26 cellular contexts compared by ENCODE assay signal in the genomic region with DNA sequence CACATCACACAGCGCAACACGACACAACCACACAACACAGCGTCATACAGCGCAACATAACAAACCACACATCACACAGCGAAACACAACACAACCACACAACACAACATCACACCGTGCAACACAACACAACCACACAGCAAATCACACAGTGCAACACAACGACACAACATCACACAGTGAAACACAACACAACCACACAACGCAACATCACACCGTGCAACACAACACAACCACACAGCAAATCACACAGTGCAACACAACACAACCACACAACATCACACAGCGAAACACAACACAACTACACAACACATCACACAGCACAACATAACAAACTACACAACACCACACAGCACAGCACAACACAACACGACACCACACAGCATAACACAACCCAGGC.
"Had no signal": no experiment of that assay in that cellular context is flagged by ENCODE, and none has a peak within 500 bp of the region (broad histone marks: within the 10 kb centered on the region; RNA-seq: fewer than 3 reads in every experiment).

No MANE protein-coding gene starts in this region.

- H3K27ac ChIP-seq: breast epithelium, left ventricle myocardium inferior, parathyroid adenoma, psoas muscle, spleen, thoracic aorta, upper lobe of left lung had no signal

- H3K9ac ChIP-seq: parathyroid adenoma had no signal

- DNase-seq: activated CD4-positive, alpha-beta memory T cell treated with anti-CD3 and anti-CD28 coated beads, Interleukin-2, amount 10 ng/mL, durations not matched to agents 7 days and 5 days; activated CD4-positive, alpha-beta T cell treated with anti-CD3 and anti-CD28 coated beads for 1 hour; activated CD4-positive, alpha-beta T cell treated with anti-CD3 and anti-CD28 coated beads, Interleukin-2, amount 10 ng/mL, durations not matched to agents 7 days and 5 days; activated CD8-positive, alpha-beta memory T cell treated with anti-CD3 and anti-CD28 coated beads, Interleukin-2, amount 50 U/mL, for 48 hours; activated gamma-delta T cell treated with Interleukin-2 at 50 U/mL for 16 hours; activated T-cell treated with anti-CD3 and anti-CD28 coated beads, Interleukin-2, amount 50 U/mL, for 24 hours; effector CD8-positive, alpha-beta T cell; left ventricle myocardium inferior; mucosa of descending colon; nucleus accumbens; psoas muscle; spleen; stimulated activated naive CD4-positive, alpha-beta T cell treated with Interleukin-2 at 50 U/mL for 16 hours; T-helper 2 cell; upper lobe of left lung had no signal

- H3K4me1 ChIP-seq: breast epithelium, parathyroid adenoma, psoas muscle had no signal

- H3K9me3 ChIP-seq: breast epithelium, left ventricle myocardium inferior, mucosa of descending colon, psoas muscle, spleen, thoracic aorta, upper lobe of left lung had no signal

- H3K9me3 Mint-ChIP-seq: activated CD4-positive, alpha-beta T cell treated with anti-CD3 and anti-CD28 coated beads, Interleukin-2, amount 10 ng/mL, durations not matched to agents 7 days and 5 days; activated T-cell treated with anti-CD3 and anti-CD28 coated beads, Interleukin-2, amount 50 U/mL, for 24 hours; central memory CD8-positive, alpha-beta T cell had no signal

- H3K79me2 ChIP-seq: parathyroid adenoma had no signal

- H2AFZ ChIP-seq: parathyroid adenoma had no signal

- FAIRE-seq: colon, endometrium, frontal cortex, islet of Langerhans had no signal

- H3K4me1 Mint-ChIP-seq: activated CD4-positive, alpha-beta memory T cell treated with anti-CD3 and anti-CD28 coated beads, Interleukin-2, amount 10 ng/mL, durations not matched to agents 7 days and 5 days; central memory CD8-positive, alpha-beta T cell; nephron had no signal

- ATAC-seq: activated naive CD4-positive, alpha-beta T cell treated with anti-CD3 and anti-CD28 coated beads, Interleukin-2, amount 50 U/mL, for 72 hours; mucosa of descending colon; psoas muscle had no signal

- H3K27ac Mint-ChIP-seq: activated CD4-positive, alpha-beta memory T cell treated with anti-CD3 and anti-CD28 coated beads, Interleukin-2, amount 10 ng/mL, durations not matched to agents 7 days and 5 days; activated CD4-positive, alpha-beta T cell treated with anti-CD3 and anti-CD28 coated beads, Interleukin-2, amount 10 ng/mL, durations not matched to agents 7 days and 5 days; activated naive CD4-positive, alpha-beta T cell treated with anti-CD3 and anti-CD28 coated beads, Interleukin-2, amount 50 U/mL, for 72 hours; activated T-cell treated with anti-CD3 and anti-CD28 coated beads, Interleukin-2, amount 50 U/mL, for 24 hours; nephron had no signal

- H3K4me3 ChIP-seq: breast epithelium, left ventricle myocardium inferior, lung, mucosa of descending colon, psoas muscle, spleen, thoracic aorta, upper lobe of left lung had no signal

- H3K4me3 Mint-ChIP-seq: activated CD4-positive, alpha-beta memory T cell treated with anti-CD3 and anti-CD28 coated beads, Interleukin-2, amount 10 ng/mL, durations not matched to agents 7 days and 5 days; activated CD4-positive, alpha-beta T cell treated with anti-CD3 and anti-CD28 coated beads, Interleukin-2, amount 10 ng/mL, durations not matched to agents 7 days and 5 days; activated T-cell treated with anti-CD3 and anti-CD28 coated beads, Interleukin-2, amount 50 U/mL, for 24 hours; central memory CD8-positive, alpha-beta T cell; nephron had no signal

- H3K36me3 ChIP-seq: breast epithelium, left ventricle myocardium inferior, spleen, thoracic aorta, upper lobe of left lung had no signal
